In genomic region chr16:84451781-84452180, GRCh38 we compare ENCODE assay signal across 27 cellular contexts. TPM values are rescaled to one million over a fixed set of nuclear protein-coding genes. Genes with fewer than 3 reads are reported as not detected.
A peak's percentile ranks its signal among the peaks of the same experiment; 100 is the strongest.
DNase-seq lines count a peak whose midpoint lies in the region; ATAC-seq and TF ChIP-seq lines count a peak whose summit lies in the region.
"Had no signal": no experiment of that assay in that cellular context is flagged by ENCODE, and none has a peak within 500 bp of the region (broad histone marks: within the 10 kb centered on the region; RNA-seq: fewer than 3 reads in every experiment).

No MANE protein-coding gene starts in this region.

- H3K27ac ChIP-seq in osteoblast (ENCODE audit: low read depth, low read length) (no peak overlapping the region), upper lobe of right lung (no peak overlapping the region), brain microvascular endothelial cell (no peak overlapping the region)
- H3K27ac ChIP-seq: 22Rv1, RWPE1 had no signal

- H3K36me3 Mint-ChIP-seq in natural killer cell treated with Interleukin-12 subunit alpha and Interleukin-12 subunit beta and Interleukin-15 and Interleukin-18, amount 100 ng/mL, for 72 hours: no peaks in the 10 kb centered on the region
- H3K36me3 Mint-ChIP-seq in natural killer cell: no peaks in the 10 kb centered on the region
- H3K36me3 Mint-ChIP-seq: CD14-positive monocyte had no signal

- H4K20me1 ChIP-seq in osteoblast (ENCODE audit: insufficient read depth, low read length): no peaks in the 10 kb centered on the region

- no peaks in the 10 kb centered on the region for H3K4me1 Mint-ChIP-seq in natural killer cell treated with Interleukin-12 subunit alpha and Interleukin-12 subunit beta and Interleukin-15 and Interleukin-18, amount 100 ng/mL, for 72 hours (ENCODE audit: low read depth in 2 of 2)
- H3K4me1 Mint-ChIP-seq in natural killer cell: no peaks in the 10 kb centered on the region
- H3K4me1 Mint-ChIP-seq: CD14-positive monocyte; CD8-positive, alpha-beta memory T cell had no signal

- H3K27me3 ChIP-seq in osteoblast (ENCODE audit: insufficient read depth, low read length): no peaks in the 10 kb centered on the region
- no peaks in the 10 kb centered on the region for H3K27me3 ChIP-seq in upper lobe of right lung
- H3K27me3 ChIP-seq in brain microvascular endothelial cell (replicated peaks): no peaks in the 10 kb centered on the region

- TF ChIP-seq CTCF in natural killer cell (IDR thresholded peaks at IDR 0.05) (no peak), osteoblast (IDR thresholded peaks at IDR 0.05; ENCODE audit: extremely low read depth, low read depth, low read length) (no peak), upper lobe of right lung (IDR thresholded peaks at IDR 0.05) (no peak), brain microvascular endothelial cell (IDR thresholded peaks at IDR 0.05; ENCODE audit: low read depth, low read length, missing control alignments) (no peak)

- H3K27me3 Mint-ChIP-seq in natural killer cell treated with Interleukin-12 subunit alpha and Interleukin-12 subunit beta and Interleukin-15 and Interleukin-18, amount 100 ng/mL, for 72 hours: peaks cover 0 to 5% of the 10 kb centered on the region in 2 donors
- H3K27me3 Mint-ChIP-seq in natural killer cell (ENCODE audit: low read depth in 2 of 2): no peaks in the 10 kb centered on the region

- H3K4me3 Mint-ChIP-seq in natural killer cell treated with Interleukin-12 subunit alpha and Interleukin-12 subunit beta and Interleukin-15 and Interleukin-18, amount 100 ng/mL, for 72 hours: no peak overlapping the region
- no peak overlapping the region for H3K4me3 Mint-ChIP-seq in natural killer cell
- H3K4me3 Mint-ChIP-seq: CD14-positive monocyte; CD8-positive, alpha-beta memory T cell had no signal

- in situ Hi-C loops in brain microvascular endothelial cell (cut with HindIII; ENCODE audit: low pct_ligation_motif_present, low sequenced_read_pairs): no loop called here

- peaks cover 5% of the 10 kb centered on the region for H3K4me1 ChIP-seq in osteoblast (ENCODE audit: insufficient read depth, low read length)
- no peaks in the 10 kb centered on the region for H3K4me1 ChIP-seq in upper lobe of right lung
- H3K4me1 ChIP-seq: BE2C had no signal

- H3K4me3 ChIP-seq in osteoblast (ENCODE audit: insufficient read depth, low read length): no peak overlapping the region
- H3K4me3 ChIP-seq in upper lobe of right lung: no peak overlapping the region
- no peak overlapping the region for H3K4me3 ChIP-seq in brain microvascular endothelial cell (ENCODE audit: low read depth, low read length)

- no peaks in the 10 kb centered on the region for H3K9me3 Mint-ChIP-seq in natural killer cell treated with Interleukin-12 subunit alpha and Interleukin-12 subunit beta and Interleukin-15 and Interleukin-18, amount 100 ng/mL, for 72 hours
- no peaks in the 10 kb centered on the region for H3K9me3 Mint-ChIP-seq in natural killer cell

- no peaks in the 10 kb centered on the region for H3K36me3 ChIP-seq in osteoblast (ENCODE audit: insufficient read depth, low read length)
- H3K36me3 ChIP-seq in upper lobe of right lung: no peaks in the 10 kb centered on the region
- no peaks in the 10 kb centered on the region for H3K36me3 ChIP-seq in brain microvascular endothelial cell (replicated peaks)
- H3K36me3 ChIP-seq: BE2C had no signal

- intact Hi-C loops in natural killer cell (cut with micrococcal nuclease): no loop called here
- intact Hi-C loops in upper lobe of right lung (cut with DNase I): no loop called here

- ATAC-seq in natural killer cell treated with Interleukin-12 subunit alpha and Interleukin-12 subunit beta and Interleukin-15 and Interleukin-18, amount 100 ng/mL, for 72 hours: no peak
- ATAC-seq in natural killer cell (no peak), upper lobe of right lung (no peak)
- ATAC-seq: HCT116 had no signal

- H3K9me3 ChIP-seq in osteoblast (ENCODE audit: low read depth, low read length) (no peaks in the 10 kb centered on the region), upper lobe of right lung (no peaks in the 10 kb centered on the region)
- H3K9me3 ChIP-seq: BE2C had no signal

- no peak overlapping the region for H3K27ac Mint-ChIP-seq in natural killer cell treated with Interleukin-12 subunit alpha and Interleukin-12 subunit beta and Interleukin-15 and Interleukin-18, amount 100 ng/mL, for 72 hours
- no peak overlapping the region for H3K27ac Mint-ChIP-seq in natural killer cell
- H3K27ac Mint-ChIP-seq: CD14-positive monocyte had no signal

- H3K4me2 ChIP-seq in osteoblast (ENCODE audit: insufficient read depth, low read length): no peak overlapping the region

- DNase-seq in activated CD8-positive, alpha-beta memory T cell treated with anti-CD3 and anti-CD28 coated beads for 24 hours: peak; percentile 30
- no peak for DNase-seq in activated CD8-positive, alpha-beta memory T cell treated with anti-CD3 and anti-CD28 coated beads, Interleukin-2, amount 50 U/mL, for 4 hours
- peak; percentile 49 for DNase-seq in natural killer cell treated with Interleukin-12 subunit alpha and Interleukin-12 subunit beta and Interleukin-15 and Interleukin-18, amount 100 ng/mL, for 72 hours (ENCODE audit: low spot score)
- DNase-seq in natural killer cell (no peak), osteoblast (ENCODE audit: insufficient read length, low spot score, missing footprints) (peak; percentile 22), upper lobe of right lung (peak; percentile 16), AML-193 (lab: John Stamatoyannopoulos, UW) (no peak), brain microvascular endothelial cell (no peak)
- DNase-seq: BE2C; Calu3; CD8-positive, alpha-beta memory T cell; DMS79 treated with DMSO at 0.1 percent for 48 hours; GF-D8; Karpas-422; NCI-H1092 treated with DMSO at 0.1 percent for 48 hours; NCI-H1436; NCI-H187; NCI-H2081 treated with DMSO at 0.1 percent for 48 hours; NCI-H2171; NCI-H226; NCI-H510A; NCI-H69; SIG-M5 had no signal

- H3K79me2 ChIP-seq in osteoblast (ENCODE audit: insufficient read depth, low read length): no peaks in the 10 kb centered on the region

- no peak overlapping the region for H2AFZ ChIP-seq in osteoblast (ENCODE audit: low read length)

RNA-seq across cellular contexts. Expression of gene MEAK7, which starts 52.7 kb away (rescaled TPM):
- total RNA-seq in natural killer cell treated with Interleukin-12 subunit alpha and Interleukin-12 subunit beta and Interleukin-15 and Interleukin-18, amount 100 ng/mL, for 72 hours: 10 to 100 TPM in 1 of 2 donors, 1 to 10 TPM in 1; 9.4 to 10.0 TPM
- total RNA-seq in natural killer cell: 1 to 10 TPM; 4.8 to 8.5 (median 4.8) TPM
- 24.2 and 27.7 TPM in 2 replicates for total RNA-seq in osteoblast
- 10.8 TPM for total RNA-seq in upper lobe of right lung

Comparison
In these comparisons a context has a peak if more than half of its experiments do, and no peak if none do; other contexts are left out.
1. DNase-seq: peak in activated CD8-positive, alpha-beta memory T cell treated with anti-CD3 and anti-CD28 coated beads for 24 hours (single experiment), natural killer cell treated with Interleukin-12 subunit alpha and Interleukin-12 subunit beta and Interleukin-15 and Interleukin-18, amount 100 ng/mL, for 72 hours (single experiment), osteoblast (single experiment) and upper lobe of right lung (single experiment); none in activated CD8-positive, alpha-beta memory T cell treated with anti-CD3 and anti-CD28 coated beads, Interleukin-2, amount 50 U/mL, for 4 hours (single experiment), natural killer cell (single experiment), AML-193 (0 of 2) and brain microvascular endothelial cell (single experiment).